In the genomic region with DNA sequence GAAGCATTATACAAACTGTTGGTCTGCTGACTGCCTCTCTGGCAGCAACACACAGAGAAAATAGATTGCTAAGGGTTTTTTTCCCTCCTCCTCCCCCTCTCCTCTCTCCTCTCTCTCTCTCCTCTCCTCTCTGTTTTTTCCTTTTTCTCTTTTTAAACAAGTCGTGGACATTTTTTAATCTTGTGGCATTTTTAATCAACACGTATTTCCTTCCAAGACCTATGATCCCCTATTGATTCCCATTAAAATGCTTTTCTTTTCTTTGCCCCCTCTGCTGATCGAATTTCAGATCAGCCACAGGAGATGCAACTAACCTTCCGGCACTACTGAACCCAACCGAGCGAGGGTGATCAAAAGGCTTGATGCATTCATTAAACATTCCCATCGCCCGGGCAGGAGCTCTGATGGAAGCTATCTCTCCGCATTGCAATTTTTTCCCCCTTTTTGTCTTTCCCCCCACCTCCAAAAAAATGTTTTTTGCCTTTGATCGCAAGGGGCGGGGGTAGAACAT, we compare ENCODE assay signal across 8 cellular contexts.
DNase-seq lines count a peak whose midpoint lies in the region; FAIRE-seq and TF ChIP-seq lines count a peak whose summit lies in the region.

No MANE protein-coding gene starts in this region.

- no peaks in the 10 kb centered on the region for H3K27me3 ChIP-seq in breast epithelium
- H3K27me3 ChIP-seq in skeletal muscle tissue (ENCODE audit: control insufficient read depth in 3 of 3, insufficient read depth in 3 of 3, low read length in 3 of 3) = no peaks in the 10 kb centered on the region

- in situ Hi-C loops in ACHN (cut with HindIII; ENCODE audit: low pct_ligation_motif_present, low pct_unique_long_range_greater_than_20kb, low sequenced_read_pairs) = no loop called here

- peak overlapping the region; percentile 88 to 94 (median 89) for H3K9ac ChIP-seq in skeletal muscle tissue (ENCODE audit: low read depth in 1 of 3, low read length in 3 of 3)

- TF ChIP-seq POLR2A in GM12891 (IDR thresholded peaks at IDR 0.05; ENCODE audit: low read depth, low read length) (no peak; the same call in 1 of the 2 replicates), breast epithelium (IDR thresholded peaks at IDR 0.05) (no peak)

- H3K9me3 ChIP-seq in breast epithelium (no peaks in the 10 kb centered on the region), skeletal muscle tissue (ENCODE audit: control insufficient read depth in 3 of 3, low read length in 3 of 3) (no peaks in the 10 kb centered on the region)

- peak overlapping the region; percentile 57 for H3K4me3 ChIP-seq in LNCaP clone FGC (ENCODE audit: low read depth, low read length)
- peak overlapping the region; percentile 59 to 82 (median 62) for H3K4me3 ChIP-seq in breast epithelium
- peak overlapping the region; percentile 74 to 87 (median 81) for H3K4me3 ChIP-seq in skeletal muscle tissue (ENCODE audit: low read length in 3 of 3)

- H3K27ac ChIP-seq in breast epithelium (peak overlapping the region; percentile 95 to 99), skeletal muscle tissue (ENCODE audit: low read depth, low read length) (peak overlapping the region; percentile 99)

- H3K4me1 ChIP-seq in breast epithelium (no peaks in the 10 kb centered on the region), skeletal muscle tissue (ENCODE audit: control insufficient read depth in 3 of 3, insufficient read depth in 3 of 3, low read length in 3 of 3) (peaks cover 10 to 16% (median 15%) of the 10 kb centered on the region in 3 donors)

- TF ChIP-seq CTCF in LNCaP clone FGC (IDR thresholded peaks at IDR 0.05; ENCODE audit: control insufficient read depth, extremely low read depth, insufficient read depth) (peak; percentile 37), breast epithelium (IDR thresholded peaks at IDR 0.05) (peak; percentile 50 to 71 (median 59))

- DNase-seq in ACHN (peak; percentile 70), GM12891 (ENCODE audit: insufficient read length, low spot score) (no peak), LNCaP clone FGC (ENCODE audit: low read depth) (no peak), SHP77 (lab: John Stamatoyannopoulos, UW) (peak; percentile 70 to 74), breast epithelium (ENCODE audit: low spot score in 2 of 2) (peak in 1 of 2 donors; percentile 43), iPS-NIHi11 (ENCODE audit: low spot score) (peak; percentile 61), putamen (ENCODE audit: low spot score) (no peak)

- FAIRE-seq in GM12891 (lab: Jason Lieb, UNC) = peak; percentile 52

- H3K36me3 ChIP-seq in breast epithelium (no peaks in the 10 kb centered on the region), skeletal muscle tissue (ENCODE audit: control insufficient read depth in 3 of 3, insufficient read depth in 3 of 3, low read length in 3 of 3) (no peaks in the 10 kb centered on the region)

- intact Hi-C loops in breast epithelium (cut with DNase I; ENCODE audit: low total_unique reads) = loop anchor here (5.0 kb wide), 1 partner anchor 91 kb away; a partner anchor contains a TSS

TF ChIP-seq in GM12891, 5 proteins besides CTCF, POLR2A, EP300 and RAD21:
- TF ChIP-seq POU2F2 (IDR thresholded peaks at IDR 0.05; ENCODE audit: low read depth, low read length) = no peak
- TF ChIP-seq SPI1 (IDR thresholded peaks at IDR 0.05; ENCODE audit: low read depth, low read length) = no peak
- TF ChIP-seq POLR2AphosphoS5 (IDR thresholded peaks at IDR 0.05; ENCODE audit: low read depth, low read length) = no peak
- no peak for TF ChIP-seq TAF1 (IDR thresholded peaks at IDR 0.05; ENCODE audit: low read depth, low read length)
- no peak for TF ChIP-seq PAX5 (IDR thresholded peaks at IDR 0.05; ENCODE audit: insufficient read depth, low read length, severe bottlenecking)

Comparison
In these comparisons a context has a peak if more than half of its experiments do, and no peak if none do; other contexts are left out.
1. DNase-seq: peak in ACHN (single experiment), SHP77 (2 of 2) and iPS-NIHi11 (single experiment); none in GM12891 (single experiment), LNCaP clone FGC (single experiment) and putamen (single experiment).
2. Peak in every context shown above with its lines, with median percentiles within 50 percentile points of each other: H3K4me3 ChIP-seq.